In genomic region chr17:40019140-40019991, GRCh38 we compare ENCODE assay signal across 11 cellular contexts. TPM values are rescaled to one million over a fixed set of nuclear protein-coding genes. Genes with fewer than 3 reads are reported as not detected.
DNase-seq lines count a peak whose midpoint lies in the region; ATAC-seq and TF ChIP-seq lines count a peak whose summit lies in the region.
"Had no signal": no experiment of that assay in that cellular context is flagged by ENCODE, and none has a peak within 500 bp of the region (broad histone marks: within the 10 kb centered on the region; RNA-seq: fewer than 3 reads in every experiment).

No MANE protein-coding gene starts in this region.

- H2AFZ ChIP-seq in HCT116 (ENCODE audit: low read depth, low read length, poor library complexity, severe bottlenecking) = no peak overlapping the region

- ATAC-seq in HCT116 = peak; percentile 66
- ATAC-seq in stimulated activated naive B cell treated with anti-CD40 and anti-IgM and Interleukin-4, amounts not matched to agents 10 μg/mL and 1 μg/mL and 100 μg/mL, for 72 hours (replicated peaks) = peak in 1 of 2 donors; percentile 34
- ATAC-seq in HG03439 (IDR thresholded peaks at IDR 0.05; ENCODE audit: unreplicated experiment) = no peak

- H3K79me2 ChIP-seq in HCT116 (ENCODE audit: insufficient read depth, low read length) = no peaks in the 10 kb centered on the region

- H3K4me3 ChIP-seq in HCT116 (replicated peaks in 1 of 2; ENCODE audit: low read depth in 1 of 2, low read length in 2 of 2) (no peak overlapping the region), cardiac muscle cell (no peak overlapping the region)
- H3K4me3 ChIP-seq: ascending aorta had no signal

- no peaks in the 10 kb centered on the region for H3K9me2 ChIP-seq in HCT116 (ENCODE audit: insufficient read depth)

- no peak overlapping the region for H3K27ac ChIP-seq in HCT116 (ENCODE audit: low read depth, low read length)
- H3K27ac ChIP-seq in cardiac muscle cell = peak overlapping the region; percentile 88

- no peaks in the 10 kb centered on the region for H4K20me1 ChIP-seq in HCT116 (ENCODE audit: insufficient read depth)

- CTCF ChIA-PET in HCT116 (lab: Charles Lee) = no interaction called here

- intact Hi-C loops in HCT116 (cut with micrococcal nuclease) = no loop called here
- intact Hi-C loops in activated CD4-positive, alpha-beta T cell treated with anti-CD3 and anti-CD28 coated beads, Interleukin-2, amount 10 ng/mL, durations not matched to agents 24 days and 14 days (cut with micrococcal nuclease) = loop anchor here (10.0 kb wide), 1 partner anchor 175 kb away; no protein-coding TSS in a partner anchor

- POLR2A ChIA-PET in HCT116 (lab: Charles Lee) = no interaction called here

- no peak overlapping the region for H3K4me3 Mint-ChIP-seq in stimulated activated naive B cell treated with anti-CD40 and anti-IgM and Interleukin-4, amounts not matched to agents 10 μg/mL and 1 μg/mL and 100 μg/mL, for 72 hours
- H3K4me3 Mint-ChIP-seq in activated CD4-positive, alpha-beta T cell treated with anti-CD3 and anti-CD28 coated beads, Interleukin-2, amount 10 ng/mL, durations not matched to agents 24 days and 14 days = no peak overlapping the region

- TF ChIP-seq POLR2A in HCT116 (IDR thresholded peaks at IDR 0.05; ENCODE audit: borderline replicate concordance, extremely low read depth, insufficient read depth, insufficient read length) = no peak

- no peaks in the 10 kb centered on the region for H3K27me3 Mint-ChIP-seq in stimulated activated naive B cell treated with anti-CD40 and anti-IgM and Interleukin-4, amounts not matched to agents 10 μg/mL and 1 μg/mL and 100 μg/mL, for 72 hours
- H3K27me3 Mint-ChIP-seq in activated CD4-positive, alpha-beta T cell treated with anti-CD3 and anti-CD28 coated beads, Interleukin-2, amount 10 ng/mL, durations not matched to agents 24 days and 14 days = no peaks in the 10 kb centered on the region

- H3K9ac ChIP-seq in HCT116 (ENCODE audit: low read length) = no peak overlapping the region

- H3K27ac Mint-ChIP-seq in stimulated activated naive B cell treated with anti-CD40 and anti-IgM and Interleukin-4, amounts not matched to agents 10 μg/mL and 1 μg/mL and 100 μg/mL, for 72 hours = peak overlapping the region; percentile 67
- no peak overlapping the region for H3K27ac Mint-ChIP-seq in activated CD4-positive, alpha-beta T cell treated with anti-CD3 and anti-CD28 coated beads, Interleukin-2, amount 10 ng/mL, durations not matched to agents 24 days and 14 days

- no peaks in the 10 kb centered on the region for H3K9me3 ChIP-seq in HCT116 (ENCODE audit: control insufficient read depth in 1 of 2, insufficient read depth in 1 of 2, low read depth in 1 of 2, low read length in 2 of 2)
- H3K9me3 ChIP-seq in cardiac muscle cell (ENCODE audit: low read depth) = no peaks in the 10 kb centered on the region
- H3K9me3 ChIP-seq: ascending aorta had no signal

- H3K4me1 ChIP-seq in HCT116 (ENCODE audit: control insufficient read depth in 1 of 2, insufficient read depth in 2 of 2, low read length in 2 of 2) = peaks cover 2 to 7% of the 10 kb centered on the region in 2 experiments; a peak in 2 of 4 replicates
- H3K4me1 ChIP-seq in cardiac muscle cell (ENCODE audit: low read depth) = peaks cover 13% of the 10 kb centered on the region

- peaks cover 26 to 47% of the 10 kb centered on the region in 2 donors for H3K36me3 Mint-ChIP-seq in stimulated activated naive B cell treated with anti-CD40 and anti-IgM and Interleukin-4, amounts not matched to agents 10 μg/mL and 1 μg/mL and 100 μg/mL, for 72 hours
- H3K36me3 Mint-ChIP-seq in activated CD4-positive, alpha-beta T cell treated with anti-CD3 and anti-CD28 coated beads, Interleukin-2, amount 10 ng/mL, durations not matched to agents 24 days and 14 days (ENCODE audit: low read depth) = peaks cover 23% of the 10 kb centered on the region

- DNase-seq in HCT116 (ENCODE audit: low read depth, low spot score) = no peak
- peak; percentile 39 for DNase-seq in amniotic epithelial cell (ENCODE audit: low read depth)
- DNase-seq in cardiac muscle cell (ENCODE audit: low read depth in 1 of 2, low spot score in 1 of 2) = peak in 1 of 2 donors; percentile 84
- no peak for DNase-seq in stimulated activated naive B cell treated with anti-CD40 and anti-IgM and Interleukin-4, amounts not matched to agents 10 μg/mL and 1 μg/mL and 100 μg/mL, for 72 hours
- no peak for DNase-seq in activated CD4-positive, alpha-beta T cell treated with anti-CD3 and anti-CD28 coated beads, Interleukin-2, amount 10 ng/mL, durations not matched to agents 24 days and 14 days
- no peak for DNase-seq in NCI-H1048 (lab: John Stamatoyannopoulos, UW)
- no peak for DNase-seq in 8988T
- DNase-seq: GF-D8, NCI-H187 treated with DMSO at 0.1 percent for 48 hours had no signal

- TSS peak; percentile 53 for BruUV-seq in HCT116 (replicated peaks; lab: Mats Ljungman, UMichigan)

- TF ChIP-seq RAD21 in HCT116 (IDR thresholded peaks at IDR 0.05; ENCODE audit: low read depth) = no peak

- H3K27me3 ChIP-seq in HCT116 (ENCODE audit: insufficient read depth, low read length) = no peaks in the 10 kb centered on the region
- no peaks in the 10 kb centered on the region for H3K27me3 ChIP-seq in cardiac muscle cell
- H3K27me3 ChIP-seq: ascending aorta had no signal

- H3K9me3 Mint-ChIP-seq in stimulated activated naive B cell treated with anti-CD40 and anti-IgM and Interleukin-4, amounts not matched to agents 10 μg/mL and 1 μg/mL and 100 μg/mL, for 72 hours = no peaks in the 10 kb centered on the region
- H3K9me3 Mint-ChIP-seq in activated CD4-positive, alpha-beta T cell treated with anti-CD3 and anti-CD28 coated beads, Interleukin-2, amount 10 ng/mL, durations not matched to agents 24 days and 14 days = no peaks in the 10 kb centered on the region

- no peak overlapping the region for H3K4me2 ChIP-seq in HCT116 (ENCODE audit: low read length)

- H3K4me1 Mint-ChIP-seq in stimulated activated naive B cell treated with anti-CD40 and anti-IgM and Interleukin-4, amounts not matched to agents 10 μg/mL and 1 μg/mL and 100 μg/mL, for 72 hours = no peaks in the 10 kb centered on the region
- H3K4me1 Mint-ChIP-seq in activated CD4-positive, alpha-beta T cell treated with anti-CD3 and anti-CD28 coated beads, Interleukin-2, amount 10 ng/mL, durations not matched to agents 24 days and 14 days = peaks cover 1% of the 10 kb centered on the region

- H3K36me3 ChIP-seq in HCT116 (ENCODE audit: control insufficient read depth in 1 of 2, insufficient read depth in 2 of 2, low read length in 2 of 2) = peaks cover 6 to 20% of the 10 kb centered on the region in 2 experiments; a peak in 3 of 4 replicates
- peaks cover 15% of the 10 kb centered on the region for H3K36me3 ChIP-seq in cardiac muscle cell

- RAD21 ChIA-PET in HCT116 (lab: Charles Lee; ENCODE audit: low non-redundant PET in 1 of 2, low total read pairs in 2 of 2, uncharacterized antibody in 2 of 2, unreplicated experiment in 2 of 2) = no interaction called here

- TF ChIP-seq CTCF in HCT116 (IDR thresholded peaks at IDR 0.05 in 2 of 3, conservative IDR thresholded peaks at IDR 0.05 in 1 of 3; ENCODE audit: borderline replicate concordance in 1 of 3, insufficient read depth in 1 of 3, low read depth in 2 of 3, low read length in 2 of 3) (no peak; a peak in 1 of 6 replicates), cardiac muscle cell (IDR thresholded peaks at IDR 0.05; ENCODE audit: low read depth, low read length) (no peak)

TF ChIP-seq in HCT116, 20 proteins besides CTCF, POLR2A, EP300 and RAD21 (continues in another document):
- TF ChIP-seq FOSL1 (IDR thresholded peaks at IDR 0.05; ENCODE audit: low read depth) (no peak), SRF (IDR thresholded peaks at IDR 0.05; ENCODE audit: low read depth) (no peak), YY1 (IDR thresholded peaks at IDR 0.05; ENCODE audit: extremely low read depth, insufficient replicate concordance, low read depth, low read length) (no peak), TCF7L2 (IDR thresholded peaks at IDR 0.05; ENCODE audit: borderline replicate concordance, extremely low read depth, insufficient read depth, insufficient read length) (no peak), ZFX (IDR thresholded peaks at IDR 0.05) (no peak), MAX (IDR thresholded peaks at IDR 0.05) (no peak), POLR2AphosphoS5 (IDR thresholded peaks at IDR 0.05; ENCODE audit: low read depth, low read length) (no peak), EZH2phosphoT487 (IDR thresholded peaks at IDR 0.05; ENCODE audit: borderline replicate concordance) (no peak), SIN3A (IDR thresholded peaks at IDR 0.05; ENCODE audit: low read depth) (no peak)

RNA-seq across cellular contexts. Expression of gene CSF3, which starts 4.1 kb away (rescaled TPM):
- total RNA-seq in HCT116 (2021; ENCODE audit: unreplicated experiment) (not detected), cardiac muscle cell (not detected in 2 replicates)
- polyA plus RNA-seq in HCT116 (2012) = not detected in 2 replicates
- polyA plus RNA-seq in cardiac muscle cell = not detected in 2 replicates
- not detected in 2 replicates for total RNA-seq in activated CD4-positive, alpha-beta T cell treated with anti-CD3 and anti-CD28 coated beads, Interleukin-2, amount 10 ng/mL, durations not matched to agents 24 days and 14 days

RNA-seq across cellular contexts. Expression of gene MED24, which starts 34.8 kb away (rescaled TPM):
- 92.1 TPM for total RNA-seq in HCT116 (2021; ENCODE audit: unreplicated experiment)
- polyA plus RNA-seq in HCT116 (2012) = 68.9 and 90.5 TPM in 2 replicates
- total RNA-seq in cardiac muscle cell = 116 and 125 TPM in 2 replicates
- 102 and 121 TPM in 2 replicates for polyA plus RNA-seq in cardiac muscle cell
- 118 and 122 TPM in 2 replicates for total RNA-seq in activated CD4-positive, alpha-beta T cell treated with anti-CD3 and anti-CD28 coated beads, Interleukin-2, amount 10 ng/mL, durations not matched to agents 24 days and 14 days

RNA-seq across cellular contexts. Expression of gene PSMD3, which starts 38.8 kb away (rescaled TPM):
- total RNA-seq in HCT116 (2021; ENCODE audit: unreplicated experiment) = 152 TPM
- polyA plus RNA-seq in HCT116 (2012) = 176 and 191 TPM in 2 replicates
- total RNA-seq in cardiac muscle cell = 154 and 161 TPM in 2 replicates
- 139 and 160 TPM in 2 replicates for polyA plus RNA-seq in cardiac muscle cell
- 199 and 204 TPM in 2 replicates for total RNA-seq in activated CD4-positive, alpha-beta T cell treated with anti-CD3 and anti-CD28 coated beads, Interleukin-2, amount 10 ng/mL, durations not matched to agents 24 days and 14 days

RNA-seq across cellular contexts. Expression of gene THRA, which starts 43.4 kb away (rescaled TPM):
- total RNA-seq in HCT116 (2021; ENCODE audit: unreplicated experiment) = 23.3 TPM
- 20.3 and 21.1 TPM in 2 replicates for polyA plus RNA-seq in HCT116 (2012)
- total RNA-seq in cardiac muscle cell = 78.1 and 87.0 TPM in 2 replicates
- 58.1 and 65.4 TPM in 2 replicates for polyA plus RNA-seq in cardiac muscle cell
- total RNA-seq in activated CD4-positive, alpha-beta T cell treated with anti-CD3 and anti-CD28 coated beads, Interleukin-2, amount 10 ng/mL, durations not matched to agents 24 days and 14 days = 4.5 and 5.1 TPM in 2 replicates

RNA-seq across cellular contexts. Expression of gene GSDMA, which starts 56.6 kb away (rescaled TPM):
- total RNA-seq in HCT116 (2021; ENCODE audit: unreplicated experiment) (not detected), cardiac muscle cell (not detected in 2 replicates)
- 0.08 TPM in 1 of 2 replicates, not detected in the other for polyA plus RNA-seq in HCT116 (2012)
- polyA plus RNA-seq in cardiac muscle cell = not detected in 2 replicates
- 0.69 and 0.84 TPM in 2 replicates for total RNA-seq in activated CD4-positive, alpha-beta T cell treated with anti-CD3 and anti-CD28 coated beads, Interleukin-2, amount 10 ng/mL, durations not matched to agents 24 days and 14 days
- total RNA-seq: ascending aorta had no signal
